Comparison of ENCODE assay signal across 16 cellular contexts in genomic region chr9:16063241-16063591, GRCh38.
"Had no signal": no experiment of that assay in that cellular context is flagged by ENCODE, and none has a peak within 500 bp of the region (broad histone marks: within the 10 kb centered on the region; RNA-seq: fewer than 3 reads in every experiment).

No MANE protein-coding gene starts in this region.

- H3K27ac ChIP-seq: cardiac muscle cell, heart right ventricle, pancreas, skin epidermis, tibial nerve had no signal

- H3K4me3 ChIP-seq: cardiac muscle cell, heart right ventricle, pancreas, skin epidermis, tibial nerve had no signal

- H3K27me3 Mint-ChIP-seq: activated CD4-positive, alpha-beta memory T cell treated with anti-CD3 and anti-CD28 coated beads for 36 hours; activated naive CD8-positive, alpha-beta T cell treated with anti-CD3 and anti-CD28 coated beads, Interleukin-2, amount 10 ng/mL, durations not matched to agents 7 days and 5 days had no signal

- DNase-seq: activated CD4-positive, alpha-beta memory T cell treated with anti-CD3 and anti-CD28 coated beads for 36 hours; activated CD4-positive, CD25-positive, alpha-beta regulatory T cell treated with anti-CD3 and anti-CD28 coated beads, Interleukin-2, amount 50 U/mL, for 72 hours; activated gamma-delta T cell; activated naive CD8-positive, alpha-beta T cell treated with anti-CD3 and anti-CD28 coated beads, Interleukin-2, amount 10 ng/mL, durations not matched to agents 7 days and 5 days; activated T-cell treated with anti-CD3 and anti-CD28 coated beads, Interleukin-2, amount 50 U/mL, for 4 hours; aorta; heart right ventricle; left ventricle myocardium superior; pancreas had no signal

- ATAC-seq: heart right ventricle, left ventricle myocardium superior, pancreas had no signal

- H3K36me3 ChIP-seq: cardiac muscle cell, heart right ventricle, pancreas, tibial nerve had no signal

- FAIRE-seq: colon, frontal cortex, pancreas had no signal

- H3K9me3 Mint-ChIP-seq: activated CD4-positive, alpha-beta memory T cell treated with anti-CD3 and anti-CD28 coated beads for 36 hours had no signal

- H3K4me1 ChIP-seq: heart right ventricle, pancreas, tibial nerve had no signal

- H3K9me3 ChIP-seq: pancreas, tibial nerve had no signal

- H3K27ac Mint-ChIP-seq: activated CD4-positive, alpha-beta memory T cell treated with anti-CD3 and anti-CD28 coated beads for 36 hours; activated naive CD8-positive, alpha-beta T cell treated with anti-CD3 and anti-CD28 coated beads, Interleukin-2, amount 10 ng/mL, durations not matched to agents 7 days and 5 days; T-helper 2 cell treated with Interferon-gamma antibody and Interleukin-4, amounts not matched to agents 5 μg/mL and 100 μg/mL, for 36 hours had no signal

- H3K36me3 Mint-ChIP-seq: activated CD4-positive, alpha-beta memory T cell treated with anti-CD3 and anti-CD28 coated beads for 36 hours; activated naive CD8-positive, alpha-beta T cell treated with anti-CD3 and anti-CD28 coated beads, Interleukin-2, amount 10 ng/mL, durations not matched to agents 7 days and 5 days had no signal

- H3K4me3 Mint-ChIP-seq: activated CD4-positive, alpha-beta memory T cell treated with anti-CD3 and anti-CD28 coated beads for 36 hours; activated naive CD8-positive, alpha-beta T cell treated with anti-CD3 and anti-CD28 coated beads, Interleukin-2, amount 10 ng/mL, durations not matched to agents 7 days and 5 days; activated T-cell treated with anti-CD3 and anti-CD28 coated beads, Interleukin-2, amount 50 U/mL, for 4 hours; neural crest cell; T-helper 2 cell treated with Interferon-gamma antibody and Interleukin-4, amounts not matched to agents 5 μg/mL and 100 μg/mL, for 36 hours had no signal

- H3K27me3 ChIP-seq: cardiac muscle cell, heart right ventricle, pancreas, tibial nerve had no signal
